30 cellular contexts compared by ENCODE assay signal in the genomic region with DNA sequence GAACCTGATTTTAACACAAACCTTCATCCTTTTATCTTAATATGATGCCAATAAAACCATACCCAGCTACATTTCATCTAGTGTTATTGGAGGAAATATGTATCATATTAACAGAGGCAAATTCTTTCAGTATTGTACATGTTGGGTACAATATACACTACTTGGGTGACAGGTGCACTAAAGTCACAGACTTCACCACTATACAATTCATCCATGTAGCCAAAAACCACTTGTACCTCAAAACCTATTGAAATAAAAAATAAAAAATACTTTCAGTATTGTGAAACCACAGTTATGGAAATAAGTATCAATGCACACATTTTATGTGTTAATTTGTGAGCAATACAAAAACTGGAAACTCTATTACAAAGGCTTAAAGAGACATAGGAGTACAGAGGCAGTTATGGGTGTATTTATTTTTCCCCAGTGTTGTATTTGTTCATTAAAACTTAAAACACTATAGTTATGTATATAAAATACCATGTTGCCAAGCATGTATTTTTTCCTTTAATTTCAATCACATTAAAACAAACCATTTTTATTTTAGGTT. TPM values are rescaled to one million over a fixed set of nuclear protein-coding genes. Genes with fewer than 3 reads are reported as not detected.
"Had no signal": no experiment of that assay in that cellular context is flagged by ENCODE, and none has a peak within 500 bp of the region (broad histone marks: within the 10 kb centered on the region; RNA-seq: fewer than 3 reads in every experiment).

No MANE protein-coding gene starts in this region.

- ATAC-seq: body of pancreas, T-helper 17 cell, WTC11 had no signal

- H3K9me3 Mint-ChIP-seq: activated CD4-positive, alpha-beta memory T cell treated with anti-CD3 and anti-CD28 coated beads for 36 hours; activated CD4-positive, alpha-beta T cell treated with anti-CD3 and anti-CD28 coated beads, Interleukin-2, amount 10 ng/mL, durations not matched to agents 7 days and 5 days; activated naive CD4-positive, alpha-beta T cell treated with anti-CD3 and anti-CD28 coated beads, Interleukin-2, amount 10 ng/mL, durations not matched to agents 7 days and 5 days; activated naive CD8-positive, alpha-beta T cell treated with anti-CD3 and anti-CD28 coated beads, Interleukin-2, amount 10 ng/mL, durations not matched to agents 7 days and 5 days; activated T-helper 2 cell treated with anti-CD3 and anti-CD28 coated beads, Interferon-gamma antibody, Interleukin-2, Interleukin-4, amounts not matched to agents 10 μg/mL and 5 μg/mL and 100 μg/mL, durations not matched to agents 14 hours and 24 hours and 36 hours; central memory CD8-positive, alpha-beta T cell; dendritic cell treated with granulocyte-macrophage colony-stimulating factor and Interleukin-4, amounts not matched to agents 40 ng/mL and 50 ng/mL, for 4 days; WTC11 had no signal

- H3K27me3 Mint-ChIP-seq: activated CD4-positive, alpha-beta memory T cell treated with anti-CD3 and anti-CD28 coated beads for 36 hours; activated CD4-positive, alpha-beta T cell treated with anti-CD3 and anti-CD28 coated beads, Interleukin-2, amount 10 ng/mL, durations not matched to agents 7 days and 5 days; activated naive CD4-positive, alpha-beta T cell treated with anti-CD3 and anti-CD28 coated beads, Interleukin-2, amount 10 ng/mL, durations not matched to agents 7 days and 5 days; activated naive CD8-positive, alpha-beta T cell treated with anti-CD3 and anti-CD28 coated beads, Interleukin-2, amount 10 ng/mL, durations not matched to agents 7 days and 5 days; central memory CD8-positive, alpha-beta T cell; dendritic cell treated with granulocyte-macrophage colony-stimulating factor and Interleukin-4, amounts not matched to agents 40 ng/mL and 50 ng/mL, for 4 days; T-helper 17 cell had no signal

- H3K4me3 Mint-ChIP-seq: activated CD4-positive, alpha-beta memory T cell treated with anti-CD3 and anti-CD28 coated beads for 36 hours; activated CD4-positive, alpha-beta T cell treated with anti-CD3 and anti-CD28 coated beads, Interleukin-2, amount 10 ng/mL, durations not matched to agents 7 days and 5 days; activated naive CD4-positive, alpha-beta T cell treated with anti-CD3 and anti-CD28 coated beads, Interleukin-2, amount 10 ng/mL, durations not matched to agents 7 days and 5 days; activated naive CD8-positive, alpha-beta T cell treated with anti-CD3 and anti-CD28 coated beads, Interleukin-2, amount 10 ng/mL, durations not matched to agents 7 days and 5 days; central memory CD8-positive, alpha-beta T cell; dendritic cell treated with granulocyte-macrophage colony-stimulating factor and Interleukin-4, amounts not matched to agents 40 ng/mL and 50 ng/mL, for 4 days; T-helper 17 cell; WTC11 had no signal

- DNase-seq: activated CD4-positive, alpha-beta memory T cell treated with anti-CD3 and anti-CD28 coated beads for 36 hours; activated CD4-positive, alpha-beta T cell treated with anti-CD3 and anti-CD28 coated beads, Interleukin-2, amount 10 ng/mL, durations not matched to agents 7 days and 5 days; activated CD4-positive, CD25-positive, alpha-beta regulatory T cell treated with anti-CD3 and anti-CD28 coated beads, Interleukin-2, amount 50 U/mL, for 72 hours; activated CD8-positive, alpha-beta memory T cell treated with anti-CD3 and anti-CD28 coated beads, Interleukin-2, amount 50 U/mL, for 4 hours; activated gamma-delta T cell treated with Interleukin-2 at 50 U/mL for 16 hours; activated naive CD4-positive, alpha-beta T cell treated with anti-CD3 and anti-CD28 coated beads, Interleukin-2, amount 10 ng/mL, durations not matched to agents 7 days and 5 days; activated naive CD8-positive, alpha-beta T cell treated with anti-CD3 and anti-CD28 coated beads, Interleukin-2, amount 10 ng/mL, durations not matched to agents 7 days and 5 days; activated T-cell treated with anti-CD3 and anti-CD28 coated beads, Interleukin-2, amount 50 U/mL, for 1 hour; body of pancreas; NCI-H1048; NCI-H1694; NCI-H2029; NCI-H2107; NCI-H2171 treated with DMSO at 0.1 percent for 48 hours; NCI-H226; NCI-H526 treated with DMSO at 0.1 percent for 48 hours; NCI-H82; SIG-M5; T-helper 17 cell; T-helper 9 cell had no signal

- H3K4me1 Mint-ChIP-seq: WTC11 had no signal

- H3K27ac Mint-ChIP-seq: activated CD4-positive, alpha-beta memory T cell treated with anti-CD3 and anti-CD28 coated beads for 36 hours; activated CD4-positive, alpha-beta T cell treated with anti-CD3 and anti-CD28 coated beads, Interleukin-2, amount 10 ng/mL, durations not matched to agents 7 days and 5 days; activated naive CD4-positive, alpha-beta T cell treated with anti-CD3 and anti-CD28 coated beads, Interleukin-2, amount 10 ng/mL, durations not matched to agents 7 days and 5 days; activated naive CD8-positive, alpha-beta T cell treated with anti-CD3 and anti-CD28 coated beads, Interleukin-2, amount 10 ng/mL, durations not matched to agents 7 days and 5 days; activated T-helper 2 cell treated with anti-CD3 and anti-CD28 coated beads, Interferon-gamma antibody, Interleukin-2, Interleukin-4, amounts not matched to agents 10 μg/mL and 5 μg/mL and 100 μg/mL, durations not matched to agents 14 hours and 24 hours and 36 hours; dendritic cell treated with granulocyte-macrophage colony-stimulating factor and Interleukin-4, amounts not matched to agents 40 ng/mL and 50 ng/mL, for 4 days; T-helper 17 cell; WTC11 had no signal

- H3K36me3 Mint-ChIP-seq: WTC11 had no signal

RNA-seq across cellular contexts. Expression of a gene that starts 25.1 kb away (rescaled TPM):
- total RNA-seq: activated CD4-positive, alpha-beta memory T cell treated with anti-CD3 and anti-CD28 coated beads for 36 hours; activated CD4-positive, alpha-beta T cell treated with anti-CD3 and anti-CD28 coated beads, Interleukin-2, amount 10 ng/mL, durations not matched to agents 7 days and 5 days; activated naive CD8-positive, alpha-beta T cell treated with anti-CD3 and anti-CD28 coated beads, Interleukin-2, amount 10 ng/mL, durations not matched to agents 7 days and 5 days; activated T-helper 2 cell treated with anti-CD3 and anti-CD28 coated beads, Interferon-gamma antibody, Interleukin-2, Interleukin-4, amounts not matched to agents 10 μg/mL and 5 μg/mL and 100 μg/mL, durations not matched to agents 14 hours and 24 hours and 36 hours; ascending aorta; bronchial epithelial cell; M059J; NCI-H460; OCI-LY7; RPMI7951; WTC11 had no signal
